Comparison of ENCODE assay signal across 16 cellular contexts in the genomic region with DNA sequence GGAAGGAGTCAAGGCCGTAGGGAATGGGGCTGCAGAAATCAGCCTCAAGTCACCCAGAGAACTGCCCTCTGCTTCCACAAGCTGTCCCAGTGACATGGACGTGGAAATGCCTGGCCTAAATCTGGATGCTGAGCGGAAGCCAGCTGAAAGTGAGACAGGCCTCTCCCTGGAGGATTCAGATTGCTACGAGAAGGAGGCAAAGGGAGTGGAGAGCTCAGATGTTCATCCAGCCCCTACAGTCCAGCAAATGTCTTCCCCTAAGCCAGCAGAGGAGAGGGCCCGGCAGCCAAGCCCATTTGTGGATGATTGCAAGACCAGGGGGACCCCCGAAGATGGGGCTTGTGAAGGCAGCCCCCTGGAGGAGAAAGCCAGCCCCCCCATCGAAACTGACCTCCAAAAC. TPM values are rescaled to one million over a fixed set of nuclear protein-coding genes. Genes with fewer than 3 reads are reported as not detected.
DNase-seq lines count a peak whose midpoint lies in the region; ATAC-seq and TF ChIP-seq lines count a peak whose summit lies in the region.
"Had no signal": no experiment of that assay in that cellular context is flagged by ENCODE, and none has a peak within 500 bp of the region (broad histone marks: within the 10 kb centered on the region; RNA-seq: fewer than 3 reads in every experiment).

No MANE protein-coding gene starts in this region.

- H3K27me3 ChIP-seq in esophagus (ENCODE audit: control insufficient read depth in 1 of 2, insufficient read depth in 2 of 2, low read length in 2 of 2), result no peaks in the 10 kb centered on the region
- no peaks in the 10 kb centered on the region for H3K27me3 ChIP-seq in lung (ENCODE audit: control insufficient read depth, insufficient read depth)
- H3K27me3 ChIP-seq in stomach smooth muscle (ENCODE audit: control insufficient read depth in 1 of 2, insufficient read depth in 2 of 2, low read length in 2 of 2), result no peaks in the 10 kb centered on the region
- no peaks in the 10 kb centered on the region for H3K27me3 ChIP-seq in GM23338 (ENCODE audit: insufficient read depth)
- H3K27me3 ChIP-seq: left lung had no signal

- H3K4me1 ChIP-seq in OCI-LY7 (ENCODE audit: insufficient read depth, low read length, poor library complexity, severe bottlenecking) (peaks cover 42% of the 10 kb centered on the region), esophagus (ENCODE audit: control insufficient read depth in 2 of 2, insufficient read depth in 2 of 2, low read length in 1 of 2) (peaks cover 8 to 27% of the 10 kb centered on the region in 2 donors), lung (ENCODE audit: control insufficient read depth in 2 of 2, insufficient read depth in 2 of 2, low read length in 2 of 2) (peaks cover 8 to 31% of the 10 kb centered on the region in 2 donors), stomach smooth muscle (ENCODE audit: control insufficient read depth, insufficient read depth, low read length) (peaks cover 68% of the 10 kb centered on the region), GM23338 (ENCODE audit: insufficient read depth) (peaks cover 17% of the 10 kb centered on the region)

- CTCF ChIA-PET in OCI-LY7 (lab: Charles Lee; ENCODE audit: unreplicated experiment), result no interaction called here

- POLR2A ChIA-PET in OCI-LY7 (lab: Charles Lee), result interaction anchor here (1.0 to 1.6 kb wide), 3 partner anchors 14 to 66 kb away, joined by 3 to 6 read pairs (median 5); no protein-coding TSS in a partner anchor

- no peaks in the 10 kb centered on the region for H3K9me3 ChIP-seq in OCI-LY7 (ENCODE audit: low read length)
- no peaks in the 10 kb centered on the region for H3K9me3 ChIP-seq in esophagus (ENCODE audit: control insufficient read depth in 2 of 2, insufficient read depth in 1 of 2, low read depth in 1 of 2, low read length in 1 of 2)
- H3K9me3 ChIP-seq in lung (ENCODE audit: control insufficient read depth in 2 of 2, insufficient read depth in 1 of 2, low read length in 1 of 2), result no peaks in the 10 kb centered on the region
- no peaks in the 10 kb centered on the region for H3K9me3 ChIP-seq in stomach smooth muscle (ENCODE audit: control insufficient read depth in 2 of 2, low read length in 2 of 2)
- H3K9me3 ChIP-seq: left lung had no signal

- peaks cover 3% of the 10 kb centered on the region for H3K27me3 Mint-ChIP-seq in GM23338 (ENCODE audit: insufficient read depth, low read depth, poor library complexity)

- H3K4me2 ChIP-seq in OCI-LY7 (ENCODE audit: low read length), result 0 out of 2 replicates have a peak overlapping the region, but pooled peaks have one; percentile 2
- H3K4me2 ChIP-seq in GM23338, result no peak overlapping the region

- peaks cover 25% of the 10 kb centered on the region for H3K4me1 Mint-ChIP-seq in GM23338

- no TSS peak for BruUV-seq in OCI-LY7 (replicated peaks; lab: Mats Ljungman, UMichigan)

- WGBS in esophagus, 2 donors, result 71 to 77% methylated on average over 7 of the region's 7 CpGs
- WGBS in lung, 2 donors, result 82 to 84% methylated on average over 7 of the region's 7 CpGs

- H3K36me3 ChIP-seq in OCI-LY7 (ENCODE audit: insufficient read depth, low read length) (no peaks in the 10 kb centered on the region), esophagus (ENCODE audit: control insufficient read depth in 2 of 2, insufficient read depth in 2 of 2, low read length in 1 of 2) (no peaks in the 10 kb centered on the region), lung (ENCODE audit: control insufficient read depth in 2 of 2, insufficient read depth in 2 of 2, low read length in 2 of 2) (no peaks in the 10 kb centered on the region), stomach smooth muscle (ENCODE audit: control insufficient read depth in 2 of 2, insufficient read depth in 2 of 2, low read length in 2 of 2) (no peaks in the 10 kb centered on the region), GM23338 (ENCODE audit: insufficient read depth) (no peaks in the 10 kb centered on the region)
- H3K36me3 ChIP-seq: left lung had no signal

- no peaks in the 10 kb centered on the region for H3F3A ChIP-seq in GM23338 (replicated peaks; ENCODE audit: low read depth)

- no peak overlapping the region for H3K4me3 ChIP-seq in OCI-LY7 (ENCODE audit: low read depth, low read length, poor library complexity, severe bottlenecking)
- H3K4me3 ChIP-seq in esophagus (ENCODE audit: low read depth in 1 of 2, low read length in 2 of 2), result no peak overlapping the region
- no peak overlapping the region for H3K4me3 ChIP-seq in lung
- no peak overlapping the region for H3K4me3 ChIP-seq in stomach smooth muscle (ENCODE audit: low read length in 2 of 2)
- no peak overlapping the region for H3K4me3 ChIP-seq in GM23338
- H3K4me3 ChIP-seq: left lung had no signal

- H3K9me3 Mint-ChIP-seq in GM23338, result no peaks in the 10 kb centered on the region
- H3K9me3 Mint-ChIP-seq: endodermal cell had no signal

- peak overlapping the region; percentile 7; the same call in 1 of the 2 replicates for H2AFZ ChIP-seq in OCI-LY7 (ENCODE audit: low read length)
- H2AFZ ChIP-seq in GM23338, result no peak overlapping the region

- H3K9me2 ChIP-seq in OCI-LY7 (ENCODE audit: insufficient read depth, low read length) (no peaks in the 10 kb centered on the region), GM23338 (ENCODE audit: insufficient read depth) (no peaks in the 10 kb centered on the region)

- no peak overlapping the region for H3K9ac ChIP-seq in stomach smooth muscle (ENCODE audit: low read length in 2 of 2)

- no peak overlapping the region for H3K4me3 Mint-ChIP-seq in GM23338
- H3K4me3 Mint-ChIP-seq: endodermal cell had no signal

- H4K20me1 ChIP-seq in OCI-LY7 (ENCODE audit: insufficient read depth, low read length) (no peaks in the 10 kb centered on the region), GM23338 (replicated peaks; ENCODE audit: insufficient read depth) (no peaks in the 10 kb centered on the region)

- no peaks in the 10 kb centered on the region for H3K79me2 ChIP-seq in OCI-LY7 (ENCODE audit: insufficient read depth, low read depth, low read length)
- H3K79me2 ChIP-seq in GM23338 (replicated peaks; ENCODE audit: insufficient read depth), result no peaks in the 10 kb centered on the region

- DNase-seq in OCI-LY7 (ENCODE audit: low spot score), result no peak
- no peak for DNase-seq in lung (ENCODE audit: low spot score)
- DNase-seq in kidney glomerular epithelial cell (lab: John Stamatoyannopoulos, UW), result no peak
- no peak for DNase-seq in globus pallidus (ENCODE audit: low spot score)
- DNase-seq in GM23338 (ENCODE audit: low spot score), result no peak
- DNase-seq: activated CD4-positive, alpha-beta T cell treated with anti-CD3 and anti-CD28 coated beads, Interleukin-2, amount 50 U/mL, for 1 hour; endodermal cell; head of caudate nucleus; left lung; NCI-H2029; SHP77; small intestine; T-helper 9 cell had no signal

- H3K27ac ChIP-seq in OCI-LY7 (ENCODE audit: low read depth, low read length, poor library complexity, severe bottlenecking) (no peak overlapping the region), esophagus (ENCODE audit: low read depth in 2 of 2, low read length in 1 of 2) (peak overlapping the region; percentile 50 to 58), lung (ENCODE audit: low read depth in 1 of 2, low read length in 1 of 2) (peak overlapping the region; percentile 65 to 84), stomach smooth muscle (ENCODE audit: low read length) (peak overlapping the region; percentile 74), GM23338 (ENCODE audit: low read depth) (no peak overlapping the region)
- H3K27ac ChIP-seq: left lung had no signal

- H3K27ac Mint-ChIP-seq in GM23338, result no peak overlapping the region; the same call in 1 of the 2 replicates
- H3K27ac Mint-ChIP-seq: endodermal cell had no signal

- ATAC-seq in lung (ENCODE audit: insufficient read depth, low FRiP score) (no peak), GM23338 (no peak), GM18873 (IDR thresholded peaks at IDR 0.05; ENCODE audit: low FRiP score, unreplicated experiment) (no peak)
- ATAC-seq: left lung had no signal

- intact Hi-C loops in OCI-LY7 (cut with micrococcal nuclease; ENCODE audit: unreplicated experiment), result no loop called here

- TF ChIP-seq CTCF in OCI-LY7 (conservative IDR thresholded peaks at IDR 0.05; ENCODE audit: low read length), result no peak
- TF ChIP-seq CTCF in lung (IDR thresholded peaks at IDR 0.05; ENCODE audit: control extremely low read depth, extremely low read depth), result no peak
- TF ChIP-seq CTCF in GM23338 (conservative IDR thresholded peaks at IDR 0.05; ENCODE audit: low read depth in 2 of 2), result no peak

- no peaks in the 10 kb centered on the region for H3K36me3 Mint-ChIP-seq in GM23338 (ENCODE audit: low read depth)

TF ChIP-seq in GM23338, 12 proteins besides CTCF, POLR2A, EP300 and RAD21 (continues in another document):
- no peak for TF ChIP-seq ZNF331 (CRISPR knock-in tag; IDR thresholded peaks at IDR 0.05; ENCODE audit: low read depth)
- TF ChIP-seq, protein P1, sequence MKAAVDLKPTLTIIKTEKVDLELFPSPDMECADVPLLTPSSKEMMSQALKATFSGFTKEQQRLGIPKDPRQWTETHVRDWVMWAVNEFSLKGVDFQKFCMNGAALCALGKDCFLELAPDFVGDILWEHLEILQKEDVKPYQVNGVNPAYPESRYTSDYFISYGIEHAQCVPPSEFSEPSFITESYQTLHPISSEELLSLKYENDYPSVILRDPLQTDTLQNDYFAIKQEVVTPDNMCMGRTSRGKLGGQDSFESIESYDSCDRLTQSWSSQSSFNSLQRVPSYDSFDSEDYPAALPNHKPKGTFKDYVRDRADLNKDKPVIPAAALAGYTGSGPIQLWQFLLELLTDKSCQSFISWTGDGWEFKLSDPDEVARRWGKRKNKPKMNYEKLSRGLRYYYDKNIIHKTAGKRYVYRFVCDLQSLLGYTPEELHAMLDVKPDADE (IDR thresholded peaks at IDR 0.05), result no peak

RNA-seq across cellular contexts. Expression of a gene that starts 50.2 kb away (rescaled TPM):
- 59.0 and 70.6 TPM in 2 replicates for total RNA-seq in OCI-LY7 (2014; rRNA removed; shearing (Covaris generic))
- total RNA-seq in OCI-LY7 (2022), result 116 and 131 TPM in 2 replicates
- 100 to 1,000 TPM; 116 to 203 TPM for polyA plus RNA-seq in esophagus
- 100 to 1,000 TPM in 1 of 2 donors, 10 to 100 TPM in 1; 35.6 to 186 TPM for total RNA-seq in lung
- 10 to 100 TPM; 26.7 to 31.4 TPM for polyA plus RNA-seq in lung
- 9.2 and 10.1 TPM in 2 replicates for total RNA-seq in GM23338 (2014; rRNA removed; shearing (Covaris generic))
- polyA plus RNA-seq in GM23338 (2016; fragmentation: Nextera tagmentation; extraction: Ambion mirVana), result 13.7 and 18.0 TPM in 2 replicates

Comparison
In these comparisons a context has a peak if more than half of its experiments do, and no peak if none do; other contexts are left out.
1. H3K27ac ChIP-seq: peak in esophagus (2 of 2), lung (2 of 2) and stomach smooth muscle (single experiment); none in OCI-LY7 (single experiment) and GM23338 (single experiment).